1 cellular context compared by ENCODE assay signal in the genomic region with DNA sequence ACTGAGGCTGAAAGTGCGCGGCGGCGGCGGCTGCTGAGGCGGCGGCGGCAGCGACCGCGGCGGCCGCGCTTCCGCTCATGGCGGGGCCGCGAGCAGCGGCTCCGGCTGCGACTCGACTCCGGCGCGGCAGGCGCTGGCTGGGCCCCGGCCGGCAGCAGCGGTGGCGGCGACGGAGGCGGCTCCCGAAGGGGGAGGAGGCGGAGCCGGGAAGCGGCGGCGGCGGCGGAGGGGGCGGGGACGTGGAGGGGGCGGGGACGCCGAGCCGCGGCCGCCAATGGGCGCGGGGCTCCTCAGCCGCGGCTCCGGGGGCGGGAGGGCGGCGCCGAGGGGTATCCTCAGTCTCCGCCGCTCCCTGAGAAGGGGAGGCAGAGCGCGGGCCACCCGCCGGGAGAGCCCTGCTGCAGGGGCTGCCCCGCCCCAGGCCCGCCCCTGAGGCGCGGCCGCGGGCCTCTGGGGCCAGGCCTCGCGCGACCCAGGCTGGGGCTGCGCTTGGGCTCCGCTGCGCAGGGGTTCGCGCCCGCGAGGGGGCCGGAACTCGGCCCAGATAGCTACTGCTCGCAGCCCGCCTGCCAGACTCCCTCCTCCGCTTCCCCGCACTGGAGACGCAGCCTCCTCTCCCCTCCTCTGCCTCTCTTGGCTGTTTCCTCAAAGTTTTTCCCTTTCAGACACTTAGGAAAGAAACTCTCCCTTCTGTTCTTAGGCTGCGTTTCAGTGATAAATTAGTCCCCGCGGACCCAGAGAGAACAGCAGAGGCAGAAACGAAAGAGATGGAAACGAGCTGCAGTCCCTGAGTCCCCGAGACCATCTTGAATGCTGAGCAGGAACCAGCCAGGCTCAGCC.
TF ChIP-seq lines count a peak whose summit lies in the region.

No MANE protein-coding gene starts in this region.

TF ChIP-seq in K562, 482 proteins besides CTCF, POLR2A, EP300 and RAD21 (continued from another document and continues in another):
- TF ChIP-seq, protein P1, sequence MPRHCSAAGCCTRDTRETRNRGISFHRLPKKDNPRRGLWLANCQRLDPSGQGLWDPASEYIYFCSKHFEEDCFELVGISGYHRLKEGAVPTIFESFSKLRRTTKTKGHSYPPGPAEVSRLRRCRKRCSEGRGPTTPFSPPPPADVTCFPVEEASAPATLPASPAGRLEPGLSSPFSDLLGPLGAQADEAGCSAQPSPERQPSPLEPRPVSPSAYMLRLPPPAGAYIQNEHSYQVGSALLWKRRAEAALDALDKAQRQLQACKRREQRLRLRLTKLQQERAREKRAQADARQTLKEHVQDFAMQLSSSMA (CRISPR knock-in tag; IDR thresholded peaks at IDR 0.05) = no peak
- TF ChIP-seq PHB (CRISPR knock-in tag; IDR thresholded peaks at IDR 0.05) (no peak), ZNF212 (CRISPR knock-in tag; IDR thresholded peaks at IDR 0.05) (no peak), MCM5 (IDR thresholded peaks at IDR 0.05; ENCODE audit: low read depth) (no peak), TARDBP (IDR thresholded peaks at IDR 0.05) (no peak), SP1 (CRISPR knock-in tag; IDR thresholded peaks at IDR 0.05) (no peak), ETV6 (IDR thresholded peaks at IDR 0.05; ENCODE audit: borderline replicate concordance in 1 of 2, low read depth in 2 of 2, low read length in 1 of 2) (no peak), ETV6 (CRISPR knock-in tag; IDR thresholded peaks at IDR 0.05; ENCODE audit: borderline replicate concordance) (no peak), CHD1 (IDR thresholded peaks at IDR 0.05; ENCODE audit: low read length) (no peak), ZKSCAN1 (IDR thresholded peaks at IDR 0.05; ENCODE audit: low read depth, low read length) (no peak), CREB1 (IDR thresholded peaks at IDR 0.05) (peak; percentile 13; the same call in 1 of the 2 replicates), CREB1 (CRISPR knock-in tag; IDR thresholded peaks at IDR 0.05) (no peak), GATAD2B (IDR thresholded peaks at IDR 0.05; ENCODE audit: borderline replicate concordance) (peak; percentile 48; the same call in 1 of the 2 replicates), TCF7L2 (IDR thresholded peaks at IDR 0.05; ENCODE audit: low read depth, low read length) (no peak), ZNF121 (CRISPR knock-in tag; conservative IDR thresholded peaks at IDR 0.05) (no peak), ETS2 (tag; IDR thresholded peaks at IDR 0.05; ENCODE audit: borderline replicate concordance, poor library complexity, severe bottlenecking) (no peak), JUNB (CRISPR knock-in tag; conservative IDR thresholded peaks at IDR 0.05) (no peak), PCBP2 (IDR thresholded peaks at IDR 0.05; ENCODE audit: low read depth, low read length, poor library complexity, severe bottlenecking) (no peak), HDAC6 (IDR thresholded peaks at IDR 0.05; ENCODE audit: low read depth, low read length) (no peak), MYC (IDR thresholded peaks at IDR 0.05; ENCODE audit: low read depth, low read length) (peak; percentile 32; the same call in 1 of the 2 replicates), MYC (CRISPR knock-in tag; IDR thresholded peaks at IDR 0.05; ENCODE audit: borderline replicate concordance, low read depth) (no peak), ZNF699 (CRISPR knock-in tag; IDR thresholded peaks at IDR 0.05; ENCODE audit: insufficient replicate concordance) (no peak), RFX5 (IDR thresholded peaks at IDR 0.05; ENCODE audit: low read depth, low read length) (no peak), GABPB1 (CRISPR knock-in tag; IDR thresholded peaks at IDR 0.05) (peak; percentile 18; the same call in 1 of the 2 replicates), OTX1 (CRISPR knock-in tag; IDR thresholded peaks at IDR 0.05) (0 out of 2 replicates have a peak, but pooled peaks have one; percentile 11), MEF2A (IDR thresholded peaks at IDR 0.05; ENCODE audit: control insufficient read depth, low read depth, low read length) (no peak), SNIP1 (IDR thresholded peaks at IDR 0.05; ENCODE audit: low read depth) (no peak), ZNF830 (CRISPR knock-in tag; IDR thresholded peaks at IDR 0.05) (no peak), ZNF23 (CRISPR knock-in tag; IDR thresholded peaks at IDR 0.05) (no peak), CREBBP (IDR thresholded peaks at IDR 0.05; ENCODE audit: low read depth, low read length) (no peak), TCF3 (CRISPR knock-in tag; IDR thresholded peaks at IDR 0.05) (no peak), ZNF785 (CRISPR knock-in tag; IDR thresholded peaks at IDR 0.05) (no peak), SIN3A (IDR thresholded peaks at IDR 0.05; ENCODE audit: borderline replicate concordance in 2 of 2, control insufficient read depth in 1 of 2, low read depth in 2 of 2, low read length in 2 of 2) (no peak; a peak in 1 of 4 replicates), MYNN (IDR thresholded peaks at IDR 0.05) (no peak), MYNN (CRISPR knock-in tag; IDR thresholded peaks at IDR 0.05) (no peak), SPI1 (IDR thresholded peaks at IDR 0.05; ENCODE audit: borderline replicate concordance, low read depth, low read length) (no peak)
- TF ChIP-seq, protein P2, sequence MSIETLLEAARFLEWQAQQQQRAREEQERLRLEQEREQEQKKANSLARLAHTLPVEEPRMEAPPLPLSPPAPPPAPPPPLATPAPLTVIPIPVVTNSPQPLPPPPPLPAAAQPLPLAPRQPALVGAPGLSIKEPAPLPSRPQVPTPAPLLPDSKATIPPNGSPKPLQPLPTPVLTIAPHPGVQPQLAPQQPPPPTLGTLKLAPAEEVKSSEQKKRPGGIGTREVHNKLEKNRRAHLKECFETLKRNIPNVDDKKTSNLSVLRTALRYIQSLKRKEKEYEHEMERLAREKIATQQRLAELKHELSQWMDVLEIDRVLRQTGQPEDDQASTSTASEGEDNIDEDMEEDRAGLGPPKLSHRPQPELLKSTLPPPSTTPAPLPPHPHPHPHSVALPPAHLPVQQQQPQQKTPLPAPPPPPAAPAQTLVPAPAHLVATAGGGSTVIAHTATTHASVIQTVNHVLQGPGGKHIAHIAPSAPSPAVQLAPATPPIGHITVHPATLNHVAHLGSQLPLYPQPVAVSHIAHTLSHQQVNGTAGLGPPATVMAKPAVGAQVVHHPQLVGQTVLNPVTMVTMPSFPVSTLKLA (conservative IDR thresholded peaks at IDR 0.05) = no peak
- TF ChIP-seq, protein P3, sequence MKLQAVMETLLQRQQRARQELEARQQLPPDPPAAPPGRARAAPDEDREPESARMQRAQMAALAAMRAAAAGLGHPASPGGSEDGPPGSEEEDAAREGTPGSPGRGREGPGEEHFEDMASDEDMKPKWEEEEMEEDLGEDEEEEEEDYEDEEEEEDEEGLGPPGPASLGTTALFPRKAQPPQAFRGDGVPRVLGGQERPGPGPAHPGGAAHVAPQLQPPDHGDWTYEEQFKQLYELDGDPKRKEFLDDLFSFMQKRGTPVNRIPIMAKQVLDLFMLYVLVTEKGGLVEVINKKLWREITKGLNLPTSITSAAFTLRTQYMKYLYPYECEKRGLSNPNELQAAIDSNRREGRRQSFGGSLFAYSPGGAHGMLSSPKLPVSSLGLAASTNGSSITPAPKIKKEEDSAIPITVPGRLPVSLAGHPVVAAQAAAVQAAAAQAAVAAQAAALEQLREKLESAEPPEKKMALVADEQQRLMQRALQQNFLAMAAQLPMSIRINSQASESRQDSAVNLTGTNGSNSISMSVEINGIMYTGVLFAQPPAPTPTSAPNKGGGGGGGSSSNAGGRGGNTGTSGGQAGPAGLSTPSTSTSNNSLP (IDR thresholded peaks at IDR 0.05; ENCODE audit: borderline replicate concordance, low read depth, low read length) = no peak
- TF ChIP-seq, protein P4, sequence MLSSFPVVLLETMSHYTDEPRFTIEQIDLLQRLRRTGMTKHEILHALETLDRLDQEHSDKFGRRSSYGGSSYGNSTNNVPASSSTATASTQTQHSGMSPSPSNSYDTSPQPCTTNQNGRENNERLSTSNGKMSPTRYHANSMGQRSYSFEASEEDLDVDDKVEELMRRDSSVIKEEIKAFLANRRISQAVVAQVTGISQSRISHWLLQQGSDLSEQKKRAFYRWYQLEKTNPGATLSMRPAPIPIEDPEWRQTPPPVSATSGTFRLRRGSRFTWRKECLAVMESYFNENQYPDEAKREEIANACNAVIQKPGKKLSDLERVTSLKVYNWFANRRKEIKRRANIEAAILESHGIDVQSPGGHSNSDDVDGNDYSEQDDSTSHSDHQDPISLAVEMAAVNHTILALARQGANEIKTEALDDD (IDR thresholded peaks at IDR 0.05) = no peak
- TF ChIP-seq, protein P5, sequence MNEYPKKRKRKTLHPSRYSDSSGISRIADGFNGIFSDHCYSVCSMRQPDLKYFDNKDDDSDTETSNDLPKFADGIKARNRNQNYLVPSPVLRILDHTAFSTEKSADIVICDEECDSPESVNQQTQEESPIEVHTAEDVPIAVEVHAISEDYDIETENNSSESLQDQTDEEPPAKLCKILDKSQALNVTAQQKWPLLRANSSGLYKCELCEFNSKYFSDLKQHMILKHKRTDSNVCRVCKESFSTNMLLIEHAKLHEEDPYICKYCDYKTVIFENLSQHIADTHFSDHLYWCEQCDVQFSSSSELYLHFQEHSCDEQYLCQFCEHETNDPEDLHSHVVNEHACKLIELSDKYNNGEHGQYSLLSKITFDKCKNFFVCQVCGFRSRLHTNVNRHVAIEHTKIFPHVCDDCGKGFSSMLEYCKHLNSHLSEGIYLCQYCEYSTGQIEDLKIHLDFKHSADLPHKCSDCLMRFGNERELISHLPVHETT (CRISPR knock-in tag; conservative IDR thresholded peaks at IDR 0.05 in 1 of 2, IDR thresholded peaks at IDR 0.05 in 1 of 2) = peak in 1 of 2 experiments; percentile 91; a peak in 2 of 4 replicates
- TF ChIP-seq, protein P6, sequence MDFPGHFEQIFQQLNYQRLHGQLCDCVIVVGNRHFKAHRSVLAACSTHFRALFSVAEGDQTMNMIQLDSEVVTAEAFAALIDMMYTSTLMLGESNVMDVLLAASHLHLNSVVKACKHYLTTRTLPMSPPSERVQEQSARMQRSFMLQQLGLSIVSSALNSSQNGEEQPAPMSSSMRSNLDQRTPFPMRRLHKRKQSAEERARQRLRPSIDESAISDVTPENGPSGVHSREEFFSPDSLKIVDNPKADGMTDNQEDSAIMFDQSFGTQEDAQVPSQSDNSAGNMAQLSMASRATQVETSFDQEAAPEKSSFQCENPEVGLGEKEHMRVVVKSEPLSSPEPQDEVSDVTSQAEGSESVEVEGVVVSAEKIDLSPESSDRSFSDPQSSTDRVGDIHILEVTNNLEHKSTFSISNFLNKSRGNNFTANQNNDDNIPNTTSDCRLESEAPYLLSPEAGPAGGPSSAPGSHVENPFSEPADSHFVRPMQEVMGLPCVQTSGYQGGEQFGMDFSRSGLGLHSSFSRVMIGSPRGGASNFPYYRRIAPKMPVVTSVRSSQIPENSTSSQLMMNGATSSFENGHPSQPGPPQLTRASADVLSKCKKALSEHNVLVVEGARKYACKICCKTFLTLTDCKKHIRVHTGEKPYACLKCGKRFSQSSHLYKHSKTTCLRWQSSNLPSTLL (IDR thresholded peaks at IDR 0.05) = no peak
- TF ChIP-seq, protein P7, sequence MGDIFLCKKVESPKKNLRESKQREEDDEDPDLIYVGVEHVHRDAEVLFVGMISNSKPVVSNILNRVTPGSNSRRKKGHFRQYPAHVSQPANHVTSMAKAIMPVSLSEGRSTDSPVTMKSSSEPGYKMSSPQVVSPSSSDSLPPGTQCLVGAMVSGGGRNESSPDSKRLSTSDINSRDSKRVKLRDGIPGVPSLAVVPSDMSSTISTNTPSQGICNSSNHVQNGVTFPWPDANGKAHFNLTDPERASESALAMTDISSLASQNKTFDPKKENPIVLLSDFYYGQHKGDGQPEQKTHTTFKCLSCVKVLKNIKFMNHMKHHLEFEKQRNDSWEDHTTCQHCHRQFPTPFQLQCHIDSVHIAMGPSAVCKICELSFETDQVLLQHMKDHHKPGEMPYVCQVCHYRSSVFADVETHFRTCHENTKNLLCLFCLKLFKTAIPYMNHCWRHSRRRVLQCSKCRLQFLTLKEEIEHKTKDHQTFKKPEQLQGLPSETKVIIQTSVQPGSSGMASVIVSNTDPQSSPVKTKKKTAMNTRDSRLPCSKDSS (IDR thresholded peaks at IDR 0.05; ENCODE audit: low read depth, partially characterized antibody) = no peak
- TF ChIP-seq, protein P8, sequence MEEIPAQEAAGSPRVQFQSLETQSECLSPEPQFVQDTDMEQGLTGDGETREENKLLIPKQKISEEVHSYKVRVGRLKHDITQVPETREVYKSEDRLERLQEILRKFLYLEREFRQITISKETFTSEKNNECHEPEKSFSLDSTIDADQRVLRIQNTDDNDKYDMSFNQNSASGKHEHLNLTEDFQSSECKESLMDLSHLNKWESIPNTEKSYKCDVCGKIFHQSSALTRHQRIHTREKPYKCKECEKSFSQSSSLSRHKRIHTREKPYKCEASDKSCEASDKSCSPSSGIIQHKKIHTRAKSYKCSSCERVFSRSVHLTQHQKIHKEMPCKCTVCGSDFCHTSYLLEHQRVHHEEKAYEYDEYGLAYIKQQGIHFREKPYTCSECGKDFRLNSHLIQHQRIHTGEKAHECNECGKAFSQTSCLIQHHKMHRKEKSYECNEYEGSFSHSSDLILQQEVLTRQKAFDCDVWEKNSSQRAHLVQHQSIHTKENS (CRISPR knock-in tag; IDR thresholded peaks at IDR 0.05) = no peak
- TF ChIP-seq, protein P9, sequence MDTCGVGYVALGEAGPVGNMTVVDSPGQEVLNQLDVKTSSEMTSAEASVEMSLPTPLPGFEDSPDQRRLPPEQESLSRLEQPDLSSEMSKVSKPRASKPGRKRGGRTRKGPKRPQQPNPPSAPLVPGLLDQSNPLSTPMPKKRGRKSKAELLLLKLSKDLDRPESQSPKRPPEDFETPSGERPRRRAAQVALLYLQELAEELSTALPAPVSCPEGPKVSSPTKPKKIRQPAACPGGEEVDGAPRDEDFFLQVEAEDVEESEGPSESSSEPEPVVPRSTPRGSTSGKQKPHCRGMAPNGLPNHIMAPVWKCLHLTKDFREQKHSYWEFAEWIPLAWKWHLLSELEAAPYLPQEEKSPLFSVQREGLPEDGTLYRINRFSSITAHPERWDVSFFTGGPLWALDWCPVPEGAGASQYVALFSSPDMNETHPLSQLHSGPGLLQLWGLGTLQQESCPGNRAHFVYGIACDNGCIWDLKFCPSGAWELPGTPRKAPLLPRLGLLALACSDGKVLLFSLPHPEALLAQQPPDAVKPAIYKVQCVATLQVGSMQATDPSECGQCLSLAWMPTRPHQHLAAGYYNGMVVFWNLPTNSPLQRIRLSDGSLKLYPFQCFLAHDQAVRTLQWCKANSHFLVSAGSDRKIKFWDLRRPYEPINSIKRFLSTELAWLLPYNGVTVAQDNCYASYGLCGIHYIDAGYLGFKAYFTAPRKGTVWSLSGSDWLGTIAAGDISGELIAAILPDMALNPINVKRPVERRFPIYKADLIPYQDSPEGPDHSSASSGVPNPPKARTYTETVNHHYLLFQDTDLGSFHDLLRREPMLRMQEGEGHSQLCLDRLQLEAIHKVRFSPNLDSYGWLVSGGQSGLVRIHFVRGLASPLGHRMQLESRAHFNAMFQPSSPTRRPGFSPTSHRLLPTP (IDR thresholded peaks at IDR 0.05; ENCODE audit: borderline replicate concordance, extremely low read depth, insufficient read length) = no peak
- TF ChIP-seq, protein P10, sequence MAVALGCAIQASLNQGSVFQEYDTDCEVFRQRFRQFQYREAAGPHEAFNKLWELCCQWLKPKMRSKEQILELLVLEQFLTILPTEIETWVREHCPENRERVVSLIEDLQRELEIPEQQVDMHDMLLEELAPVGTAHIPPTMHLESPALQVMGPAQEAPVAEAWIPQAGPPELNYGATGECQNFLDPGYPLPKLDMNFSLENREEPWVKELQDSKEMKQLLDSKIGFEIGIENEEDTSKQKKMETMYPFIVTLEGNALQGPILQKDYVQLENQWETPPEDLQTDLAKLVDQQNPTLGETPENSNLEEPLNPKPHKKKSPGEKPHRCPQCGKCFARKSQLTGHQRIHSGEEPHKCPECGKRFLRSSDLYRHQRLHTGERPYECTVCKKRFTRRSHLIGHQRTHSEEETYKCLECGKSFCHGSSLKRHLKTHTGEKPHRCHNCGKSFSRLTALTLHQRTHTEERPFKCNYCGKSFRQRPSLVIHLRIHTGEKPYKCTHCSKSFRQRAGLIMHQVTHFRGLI (CRISPR knock-in tag; IDR thresholded peaks at IDR 0.05) = no peak
